Comparison of ENCODE assay signal across 8 cellular contexts in genomic region chr16:11255737-11256656, GRCh38. TPM values are rescaled to one million over a fixed set of nuclear protein-coding genes. Genes with fewer than 3 reads are reported as not detected.
DNase-seq lines count a peak whose midpoint lies in the region; ATAC-seq and TF ChIP-seq lines count a peak whose summit lies in the region.

A gene with protein sequence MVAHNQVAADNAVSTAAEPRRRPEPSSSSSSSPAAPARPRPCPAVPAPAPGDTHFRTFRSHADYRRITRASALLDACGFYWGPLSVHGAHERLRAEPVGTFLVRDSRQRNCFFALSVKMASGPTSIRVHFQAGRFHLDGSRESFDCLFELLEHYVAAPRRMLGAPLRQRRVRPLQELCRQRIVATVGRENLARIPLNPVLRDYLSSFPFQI (minus strand): TSS chr16:11256204. CDS start chr16:11255478, 726 bp downstream.

- DNase-seq in CD4-positive, alpha-beta T cell, result peak; percentile 72 to 91 (median 86)
- DNase-seq in NCI-H82 (lab: John Stamatoyannopoulos, UW) (peak; percentile 86), mesendoderm (peak; percentile 93)
- peak; percentile 91 for DNase-seq in activated CD8-positive, alpha-beta T cell treated with anti-CD3 and anti-CD28 coated beads, Interleukin-2, amount 10 ng/mL, durations not matched to agents 7 days and 5 days
- peak; percentile 76 to 82 (median 79) for DNase-seq in effector memory CD8-positive, alpha-beta T cell
- DNase-seq in stimulated activated CD8-positive, alpha-beta memory T cell treated with anti-CD3 and anti-CD28 coated beads, Interleukin-12 subunit alpha, Interleukin-12 subunit beta, amount 100 ng/mL, for 24 hours (ENCODE audit: extremely low read depth), result peak; percentile 80

- no peaks in the 10 kb centered on the region for H3K27me3 ChIP-seq in CD4-positive, alpha-beta T cell (ENCODE audit: control insufficient read depth, insufficient read depth, low read length)
- H3K27me3 ChIP-seq in mesendoderm (ENCODE audit: insufficient read depth, low read length, poor library complexity), result no peaks in the 10 kb centered on the region

- H3K36me3 ChIP-seq in mesendoderm (ENCODE audit: control insufficient read depth, insufficient read depth, low read length), result peaks cover 9% of the 10 kb centered on the region

- peak within 1 kb of the TSS; percentile 99 for H3K4me3 Mint-ChIP-seq in CD4-positive, alpha-beta T cell
- peak within 1 kb of the TSS; percentile 97 for H3K4me3 Mint-ChIP-seq in activated CD8-positive, alpha-beta T cell treated with anti-CD3 and anti-CD28 coated beads, Interleukin-2, amount 10 ng/mL, durations not matched to agents 7 days and 5 days
- H3K4me3 Mint-ChIP-seq in effector memory CD8-positive, alpha-beta T cell, result peak within 1 kb of the TSS; percentile 87 to 98

- no peak within 1 kb of the TSS for H2BK120ac ChIP-seq in mesendoderm (ENCODE audit: low read depth, low read length)

- peak within 1 kb of the TSS; percentile 70 for H2BK5ac ChIP-seq in mesendoderm (ENCODE audit: low read length)

- TF ChIP-seq CTCF in CD4-positive, alpha-beta T cell (IDR thresholded peaks at IDR 0.05), result peak; percentile 75

- H3K9me3 Mint-ChIP-seq in CD4-positive, alpha-beta T cell, result no peaks in the 10 kb centered on the region
- no peaks in the 10 kb centered on the region for H3K9me3 Mint-ChIP-seq in activated CD8-positive, alpha-beta T cell treated with anti-CD3 and anti-CD28 coated beads, Interleukin-2, amount 10 ng/mL, durations not matched to agents 7 days and 5 days (ENCODE audit: insufficient read depth)
- H3K9me3 Mint-ChIP-seq in effector memory CD8-positive, alpha-beta T cell, result no peaks in the 10 kb centered on the region

- no peak within 1 kb of the TSS for H4K5ac ChIP-seq in mesendoderm (ENCODE audit: low read length)

- peak within 1 kb of the TSS; percentile 86 for H3K27ac ChIP-seq in CD4-positive, alpha-beta T cell (ENCODE audit: low read depth, low read length)
- H3K27ac ChIP-seq in mesendoderm (ENCODE audit: low read depth, low read length), result peak within 1 kb of the TSS; percentile 91

- H4K8ac ChIP-seq in mesendoderm (ENCODE audit: low read depth, low read length), result peak within 1 kb of the TSS; percentile 30

- POLR2A ChIA-PET in CD4-positive, alpha-beta T cell (lab: Charles Lee), result interaction anchor here (0.5 to 8.5 kb wide), 51 partner anchors 8 to 541 kb away, joined by 3 to 195 read pairs (median 4); partner anchors contain the start of genes CLEC16A, DEXI, TXNDC11 and ZC3H7A
- POLR2A ChIA-PET in activated CD8-positive, alpha-beta T cell treated with anti-CD3 and anti-CD28 coated beads, Interleukin-2, amount 10 ng/mL, durations not matched to agents 7 days and 5 days (lab: Charles Lee), result interaction anchor here (0.6 to 8.0 kb wide), 55 partner anchors 8 to 542 kb away, joined by 3 to 123 read pairs (median 6); partner anchors contain the start of genes TNP2 and ZC3H7A

- H3K79me1 ChIP-seq in mesendoderm (ENCODE audit: low read length), result peaks cover 12% of the 10 kb centered on the region

- peaks cover 3% of the 10 kb centered on the region for H3K4me1 ChIP-seq in mesendoderm (ENCODE audit: control insufficient read depth, low read depth, low read length)

- peak within 1 kb of the TSS; percentile 73 for H3K4me2 ChIP-seq in mesendoderm (ENCODE audit: low read length)

- no peaks in the 10 kb centered on the region for H3K9me3 ChIP-seq in CD4-positive, alpha-beta T cell (ENCODE audit: control insufficient read depth, low read length)

- H2BK15ac ChIP-seq in mesendoderm (replicated peaks; ENCODE audit: low read depth), result no peak within 1 kb of the TSS

- ATAC-seq in CD4-positive, alpha-beta T cell (ENCODE audit: poor library complexity), result peak; percentile 58
- ATAC-seq in GM19372 (IDR thresholded peaks at IDR 0.05; ENCODE audit: low read depth, unreplicated experiment) (peak; percentile 52), HG03520 (IDR thresholded peaks at IDR 0.05; ENCODE audit: unreplicated experiment) (peak; percentile 54)
- peak; percentile 71 for ATAC-seq in activated CD8-positive, alpha-beta T cell treated with anti-CD3 and anti-CD28 coated beads, Interleukin-2, amount 10 ng/mL, durations not matched to agents 7 days and 5 days
- ATAC-seq in effector memory CD8-positive, alpha-beta T cell (replicated peaks), result peak; percentile 55

- peak within 1 kb of the TSS; percentile 95 for H3K23ac ChIP-seq in mesendoderm (ENCODE audit: low read length)

- H3K27me3 Mint-ChIP-seq in CD4-positive, alpha-beta T cell, result no peaks in the 10 kb centered on the region
- H3K27me3 Mint-ChIP-seq in activated CD8-positive, alpha-beta T cell treated with anti-CD3 and anti-CD28 coated beads, Interleukin-2, amount 10 ng/mL, durations not matched to agents 7 days and 5 days (ENCODE audit: low read depth), result no peaks in the 10 kb centered on the region
- H3K27me3 Mint-ChIP-seq in effector memory CD8-positive, alpha-beta T cell, result no peaks in the 10 kb centered on the region

- peak within 1 kb of the TSS; percentile 83 for H3K9ac ChIP-seq in mesendoderm (ENCODE audit: low read length)

- peak within 1 kb of the TSS; percentile 76 for H3K4ac ChIP-seq in mesendoderm (ENCODE audit: low read depth, low read length)

- no CpG with 5 or more reads among the region's 100 CpGs for WGBS in mesendoderm (ENCODE audit: extremely low coverage, insufficient coverage, low lambda C conversion rate)

- no peak within 1 kb of the TSS for H2AK5ac ChIP-seq in mesendoderm (ENCODE audit: low read length)

- CTCF ChIA-PET in CD4-positive, alpha-beta T cell (lab: Charles Lee), result interaction anchor here (0.6 to 5.6 kb wide), 19 partner anchors 22 to 486 kb away, joined by 3 to 50 read pairs (median 4); partner anchors contain the start of gene TXNDC11
- CTCF ChIA-PET in activated CD8-positive, alpha-beta T cell treated with anti-CD3 and anti-CD28 coated beads, Interleukin-2, amount 10 ng/mL, durations not matched to agents 7 days and 5 days (lab: Charles Lee), result interaction anchor here (0.6 to 8.3 kb wide), 54 partner anchors 9 to 307 kb away, joined by 3 to 210 read pairs (median 5); no protein-coding TSS in a partner anchor

- H3K4me3 ChIP-seq in mesendoderm (ENCODE audit: low read length), result peak within 1 kb of the TSS; percentile 80

- H3K56ac ChIP-seq in mesendoderm (ENCODE audit: low read length), result peak within 1 kb of the TSS; percentile 93

- H3K4me1 Mint-ChIP-seq in CD4-positive, alpha-beta T cell (ENCODE audit: low read depth), result peaks cover 56% of the 10 kb centered on the region
- H3K4me1 Mint-ChIP-seq in activated CD8-positive, alpha-beta T cell treated with anti-CD3 and anti-CD28 coated beads, Interleukin-2, amount 10 ng/mL, durations not matched to agents 7 days and 5 days (ENCODE audit: low read depth), result peaks cover 54% of the 10 kb centered on the region
- H3K4me1 Mint-ChIP-seq in effector memory CD8-positive, alpha-beta T cell (ENCODE audit: low read depth in 2 of 2), result peaks cover 38% of the 10 kb centered on the region in 2 donors

- intact Hi-C loops in CD4-positive, alpha-beta T cell (cut with DNase I, micrococcal nuclease), result loop anchor here (1.0 to 10.0 kb wide), 11 partner anchors 31 to 659 kb away; partner anchors contain the start of genes GSPT1 (in 1 of the 2), RMI2 (in 1 of the 2) and TXNDC11 (in 1 of the 2)

- H3K27ac Mint-ChIP-seq in CD4-positive, alpha-beta T cell, result peak within 1 kb of the TSS; percentile 97
- peak within 1 kb of the TSS; percentile 96 for H3K27ac Mint-ChIP-seq in activated CD8-positive, alpha-beta T cell treated with anti-CD3 and anti-CD28 coated beads, Interleukin-2, amount 10 ng/mL, durations not matched to agents 7 days and 5 days
- peak within 1 kb of the TSS; percentile 96 to 99 for H3K27ac Mint-ChIP-seq in effector memory CD8-positive, alpha-beta T cell

- H3K79me2 ChIP-seq in mesendoderm (ENCODE audit: control insufficient read depth, insufficient read depth, low read length), result peaks cover 26% of the 10 kb centered on the region

- peaks cover 32% of the 10 kb centered on the region for H3K36me3 Mint-ChIP-seq in CD4-positive, alpha-beta T cell (ENCODE audit: low read depth)
- peaks cover 42% of the 10 kb centered on the region for H3K36me3 Mint-ChIP-seq in activated CD8-positive, alpha-beta T cell treated with anti-CD3 and anti-CD28 coated beads, Interleukin-2, amount 10 ng/mL, durations not matched to agents 7 days and 5 days (ENCODE audit: low read depth)
- H3K36me3 Mint-ChIP-seq in effector memory CD8-positive, alpha-beta T cell (ENCODE audit: insufficient read depth), result peaks cover 52% of the 10 kb centered on the region

- H3K18ac ChIP-seq in mesendoderm (ENCODE audit: low read length), result peak within 1 kb of the TSS; percentile 94

RNA-seq across cellular contexts. Expression of the gene that starts here (rescaled TPM):
- total RNA-seq in CD4-positive, alpha-beta T cell, result 10 to 100 TPM; 71.3 to 71.4 TPM
- total RNA-seq in activated CD8-positive, alpha-beta T cell treated with anti-CD3 and anti-CD28 coated beads, Interleukin-2, amount 10 ng/mL, durations not matched to agents 7 days and 5 days, result 100 to 1,000 TPM; 170 to 174 TPM
- polyA plus RNA-seq in mesendoderm (2013, experiment 1 of 2), result 62.9 TPM
- 59.7 TPM for polyA plus RNA-seq in mesendoderm (2013, experiment 2 of 2)

Comparison
In these comparisons a context has a peak if more than half of its experiments do, and no peak if none do; other contexts are left out.
1. Peak in every context shown above with its lines: DNase-seq, ATAC-seq, H3K4me3 ChIP-seq and H3K27ac ChIP-seq.